ENCODE assay signal across 8 cellular contexts in the genomic region with DNA sequence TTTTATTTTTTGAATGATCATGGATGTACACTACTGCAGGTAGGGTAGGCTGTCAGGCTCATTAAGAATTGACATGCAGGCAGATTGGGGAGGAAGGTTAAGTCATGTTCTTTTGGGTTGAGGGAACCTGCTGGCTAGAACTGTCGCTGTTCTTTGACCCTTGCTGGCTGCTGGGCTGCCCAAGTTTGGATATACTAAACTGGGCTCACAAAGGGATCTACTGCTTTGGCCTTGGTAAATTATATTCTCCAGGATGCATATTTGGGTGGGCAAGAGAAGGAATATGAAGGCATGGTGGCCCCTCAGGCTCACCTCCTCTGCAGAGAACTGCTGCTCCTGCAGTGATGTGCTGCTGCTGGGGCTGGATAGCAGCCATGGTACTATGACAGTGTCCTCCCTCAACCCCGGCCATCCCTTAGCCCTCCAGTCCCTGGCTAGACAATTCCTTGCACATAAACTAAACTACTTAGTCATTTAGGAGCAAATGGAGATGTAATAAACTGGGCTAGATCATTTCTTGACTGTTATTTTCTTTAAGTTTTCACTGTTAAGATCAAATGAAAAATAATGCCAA. TPM values are rescaled to one million over a fixed set of nuclear protein-coding genes. Genes with fewer than 3 reads are reported as not detected.
DNase-seq lines count a peak whose midpoint lies in the region; ATAC-seq and TF ChIP-seq lines count a peak whose summit lies in the region.
"Had no signal": no experiment of that assay in that cellular context is flagged by ENCODE, and none has a peak within 500 bp of the region (broad histone marks: within the 10 kb centered on the region; RNA-seq: fewer than 3 reads in every experiment).

No MANE protein-coding gene starts in this region.

- no peak overlapping the region for H3K4me3 ChIP-seq in HEK293 (ENCODE audit: low read depth, low read length)

- POLR2A ChIA-PET in HEK293 (lab: Yijun Ruan, JAX): no interaction called here

- no peaks in the 10 kb centered on the region for H3K9me3 Mint-ChIP-seq in activated naive CD8-positive, alpha-beta T cell (ENCODE audit: low read depth)
- no peaks in the 10 kb centered on the region for H3K9me3 Mint-ChIP-seq in immature natural killer cell
- no peaks in the 10 kb centered on the region for H3K9me3 Mint-ChIP-seq in stimulated activated effector memory CD8-positive, alpha-beta T cell treated with anti-CD3 and anti-CD28 coated beads, Interleukin-12 subunit alpha, Interleukin-12 subunit beta, amount 100 ng/mL, for 72 hours

- H3K36me3 Mint-ChIP-seq in activated naive CD8-positive, alpha-beta T cell: peaks cover 4% of the 10 kb centered on the region
- no peaks in the 10 kb centered on the region for H3K36me3 Mint-ChIP-seq in immature natural killer cell
- peaks cover 39% of the 10 kb centered on the region for H3K36me3 Mint-ChIP-seq in stimulated activated effector memory CD8-positive, alpha-beta T cell treated with anti-CD3 and anti-CD28 coated beads, Interleukin-12 subunit alpha, Interleukin-12 subunit beta, amount 100 ng/mL, for 72 hours

- no peak for ATAC-seq in stimulated activated effector memory CD8-positive, alpha-beta T cell treated with anti-CD3 and anti-CD28 coated beads, Interleukin-12 subunit alpha, Interleukin-12 subunit beta, amount 100 ng/mL, for 72 hours
- no peak for ATAC-seq in HG02870 (IDR thresholded peaks at IDR 0.05; ENCODE audit: unreplicated experiment)

- peaks cover 89% of the 10 kb centered on the region for H3K4me1 Mint-ChIP-seq in activated naive CD8-positive, alpha-beta T cell (ENCODE audit: low read depth)
- peaks cover 64 to 92% of the 10 kb centered on the region in 2 donors for H3K4me1 Mint-ChIP-seq in immature natural killer cell
- H3K4me1 Mint-ChIP-seq in stimulated activated effector memory CD8-positive, alpha-beta T cell treated with anti-CD3 and anti-CD28 coated beads, Interleukin-12 subunit alpha, Interleukin-12 subunit beta, amount 100 ng/mL, for 72 hours: peaks cover 87% of the 10 kb centered on the region

- DNase-seq in immature natural killer cell: no peak
- DNase-seq in stimulated activated effector memory CD8-positive, alpha-beta T cell treated with anti-CD3 and anti-CD28 coated beads, Interleukin-12 subunit alpha, Interleukin-12 subunit beta, amount 100 ng/mL, for 72 hours (ENCODE audit: low spot score in 2 of 2): no peak
- DNase-seq in NK-92 treated with Interleukin-12 subunit alpha and Interleukin-12 subunit beta, amount 100 ng/mL, for 24 hours (lab: John Stamatoyannopoulos, UW): no peak
- no peak for DNase-seq in NCI-H1105 treated with DMSO at 0.1 percent for 48 hours (lab: John Stamatoyannopoulos, UW)
- DNase-seq: NCI-H1417 treated with DMSO at 0.1 percent for 48 hours had no signal

- H3K4me3 Mint-ChIP-seq in activated naive CD8-positive, alpha-beta T cell: peak overlapping the region; percentile 96
- H3K4me3 Mint-ChIP-seq in immature natural killer cell: peak overlapping the region in 1 of 5 donors; percentile 1
- peak overlapping the region; percentile 93 for H3K4me3 Mint-ChIP-seq in stimulated activated effector memory CD8-positive, alpha-beta T cell treated with anti-CD3 and anti-CD28 coated beads, Interleukin-12 subunit alpha, Interleukin-12 subunit beta, amount 100 ng/mL, for 72 hours

- H3K36me3 ChIP-seq in HEK293 (ENCODE audit: control insufficient read depth in 2 of 2, insufficient read depth in 1 of 2, low read length in 2 of 2): peaks cover 0 to 9% of the 10 kb centered on the region in 2 experiments; a peak in 1 of 3 replicates

- CTCF ChIA-PET in HEK293 (lab: Yijun Ruan, JAX): no interaction called here

- TF ChIP-seq CTCF in HEK293 (tag by site-specific recombination; IDR thresholded peaks at IDR 0.05): no peak

- H3K9me3 ChIP-seq in HEK293 (ENCODE audit: control insufficient read depth, insufficient read depth, low read depth, low read length): no peaks in the 10 kb centered on the region

- H3K4me1 ChIP-seq in HEK293 (ENCODE audit: control insufficient read depth, insufficient read depth, low read length): peaks cover 43% of the 10 kb centered on the region

- peak overlapping the region; percentile 82 for H3K27ac Mint-ChIP-seq in activated naive CD8-positive, alpha-beta T cell
- H3K27ac Mint-ChIP-seq in immature natural killer cell: peak overlapping the region in 4 of 6 donors; percentile 0 to 95 (median 50)
- H3K27ac Mint-ChIP-seq in stimulated activated effector memory CD8-positive, alpha-beta T cell treated with anti-CD3 and anti-CD28 coated beads, Interleukin-12 subunit alpha, Interleukin-12 subunit beta, amount 100 ng/mL, for 72 hours: no peak overlapping the region

- H3K27me3 Mint-ChIP-seq in activated naive CD8-positive, alpha-beta T cell: no peaks in the 10 kb centered on the region
- peaks cover 0 to 10% (median under 1%) of the 10 kb centered on the region in 3 donors for H3K27me3 Mint-ChIP-seq in immature natural killer cell (ENCODE audit: low read depth in 3 of 3)

- H3K27ac ChIP-seq in HEK293 (ENCODE audit: extremely low read depth, low read depth, low read length): no peak overlapping the region

TF ChIP-seq in HEK293, 187 proteins besides CTCF, POLR2A, EP300 and RAD21:
- no peak for TF ChIP-seq ZNF596 (tag by site-specific recombination; IDR thresholded peaks at IDR 0.05)
- TF ChIP-seq REST (tag by site-specific recombination; IDR thresholded peaks at IDR 0.05): peak; percentile 74
- TF ChIP-seq ZNF157 (tag by site-specific recombination; IDR thresholded peaks at IDR 0.05): no peak

RNA-seq across cellular contexts. Expression of gene ATP1A1, which starts 6.1 kb away (rescaled TPM):
- polyA plus RNA-seq in immature natural killer cell: 10 to 100 TPM; 21.5 to 38.7 (median 24.2) TPM
